In genomic region chr3:45182915-45183881, GRCh38 we compare ENCODE assay signal across 8 cellular contexts. TPM values are rescaled to one million over a fixed set of nuclear protein-coding genes. Genes with fewer than 3 reads are reported as not detected.
DNase-seq lines count a peak whose midpoint lies in the region; ATAC-seq, FAIRE-seq and TF ChIP-seq lines count a peak whose summit lies in the region.

No MANE protein-coding gene starts in this region.

- intact Hi-C loops in Caco-2 (cut with micrococcal nuclease; ENCODE audit: unreplicated experiment), result loop anchor here (1.0 kb wide), 1 partner anchor 17 kb away; no protein-coding TSS in a partner anchor

- peaks cover 4% of the 10 kb centered on the region for H3F3A ChIP-seq in neural progenitor cell (ENCODE audit: low read depth)

- H3K9me3 Mint-ChIP-seq in Caco-2 (ENCODE audit: unreplicated experiment) (no peaks in the 10 kb centered on the region), neural progenitor cell (no peaks in the 10 kb centered on the region)

- no peak for FAIRE-seq in D721Med (lab: Jason Lieb, UNC)

- no peaks in the 10 kb centered on the region for H3K27me3 ChIP-seq in Caco-2 (replicated peaks; ENCODE audit: control insufficient read depth, insufficient read depth, low read length)
- H3K27me3 ChIP-seq in MG63, result no peaks in the 10 kb centered on the region
- no peaks in the 10 kb centered on the region for H3K27me3 ChIP-seq in neural progenitor cell

- peak overlapping the region; percentile 36 for H2AFZ ChIP-seq in neural progenitor cell (replicated peaks)

- H3K9me3 ChIP-seq in Caco-2, result no peaks in the 10 kb centered on the region
- H3K9me3 ChIP-seq in MG63, result no peaks in the 10 kb centered on the region
- no peaks in the 10 kb centered on the region for H3K9me3 ChIP-seq in neural progenitor cell (ENCODE audit: low read depth)

- H3K36me3 Mint-ChIP-seq in Caco-2 (ENCODE audit: insufficient read depth, unreplicated experiment), result no peaks in the 10 kb centered on the region
- H3K36me3 Mint-ChIP-seq in neural progenitor cell, result no peaks in the 10 kb centered on the region

- peak overlapping the region; percentile 11 for H3K4me2 ChIP-seq in neural progenitor cell

- CTCF ChIA-PET in Caco-2 (lab: Charles Lee), result interaction anchor here (0.6 to 0.7 kb wide), 2 partner anchors 135 to 288 kb away, joined by 3 to 5 read pairs; no protein-coding TSS in a partner anchor

- BruUV-seq in Caco-2 (replicated peaks; lab: Mats Ljungman, UMichigan), result no TSS peak

- H4K20me1 ChIP-seq in neural progenitor cell (ENCODE audit: low read depth), result no peaks in the 10 kb centered on the region

- peaks cover 16% of the 10 kb centered on the region for H3K4me1 Mint-ChIP-seq in Caco-2 (ENCODE audit: low read depth, unreplicated experiment)
- peaks cover 21% of the 10 kb centered on the region for H3K4me1 Mint-ChIP-seq in neural progenitor cell

- no peak for ATAC-seq in HG03039 (IDR thresholded peaks at IDR 0.05; ENCODE audit: unreplicated experiment)
- no peak for ATAC-seq in HG03378 (IDR thresholded peaks at IDR 0.05; ENCODE audit: unreplicated experiment)

- peaks cover 12% of the 10 kb centered on the region for H3K4me1 ChIP-seq in Caco-2
- H3K4me1 ChIP-seq in neural progenitor cell, result no peaks in the 10 kb centered on the region

- peak overlapping the region; percentile 37 for H3K27ac Mint-ChIP-seq in Caco-2 (ENCODE audit: unreplicated experiment)
- peak overlapping the region; percentile 81 for H3K27ac Mint-ChIP-seq in neural progenitor cell

- no peaks in the 10 kb centered on the region for H3K36me3 ChIP-seq in Caco-2 (ENCODE audit: control insufficient read depth, insufficient read depth, low read length)
- no peaks in the 10 kb centered on the region for H3K36me3 ChIP-seq in MG63
- no peaks in the 10 kb centered on the region for H3K36me3 ChIP-seq in neural progenitor cell

- H3K27me3 Mint-ChIP-seq in Caco-2 (ENCODE audit: insufficient read depth, unreplicated experiment) (no peaks in the 10 kb centered on the region), neural progenitor cell (ENCODE audit: insufficient read depth, low read depth) (peaks cover 7% of the 10 kb centered on the region)

- H3K4me3 ChIP-seq in Caco-2 (ENCODE audit: low read depth, low read length), result no peak overlapping the region
- H3K4me3 ChIP-seq in MG63, result no peak overlapping the region
- H3K4me3 ChIP-seq in choroid plexus epithelial cell (ENCODE audit: low read depth, low read length), result no peak overlapping the region
- H3K4me3 ChIP-seq in neural progenitor cell, result no peak overlapping the region

- no peak overlapping the region for H3K27ac ChIP-seq in neural progenitor cell

- no peak for TF ChIP-seq CTCF in Caco-2 (IDR thresholded peaks at IDR 0.05; ENCODE audit: insufficient read depth in 1 of 2, low read depth in 1 of 2, low read length in 1 of 2, severe bottlenecking in 1 of 2, unreplicated experiment in 1 of 2)
- no peak for TF ChIP-seq CTCF in choroid plexus epithelial cell (conservative IDR thresholded peaks at IDR 0.05; ENCODE audit: low read depth, low read length)
- TF ChIP-seq CTCF in neural progenitor cell (IDR thresholded peaks at IDR 0.05), result no peak
- no peak for TF ChIP-seq CTCF in D721Med (IDR thresholded peaks at IDR 0.05; ENCODE audit: insufficient read depth, missing control alignments)

- H3K79me2 ChIP-seq in neural progenitor cell (ENCODE audit: low read depth), result no peaks in the 10 kb centered on the region

- POLR2A ChIA-PET in Caco-2 (lab: Charles Lee), result no interaction called here

- H3K4me3 Mint-ChIP-seq in Caco-2 (ENCODE audit: unreplicated experiment) (no peak overlapping the region), neural progenitor cell (peak overlapping the region; percentile 8)

- peak; percentile 62 to 67 for DNase-seq in Caco-2
- peak; percentile 65 for DNase-seq in MG63
- peak; percentile 88 for DNase-seq in choroid plexus epithelial cell (ENCODE audit: low read depth)
- DNase-seq in neural progenitor cell (ENCODE audit: low spot score), result peak; percentile 31
- no peak for DNase-seq in OCI-M2 (lab: John Stamatoyannopoulos, UW; ENCODE audit: unreplicated experiment)
- no peak for DNase-seq in D721Med (ENCODE audit: insufficient read length, low spot score)

- no peak overlapping the region for H3K9ac ChIP-seq in neural progenitor cell

RNA-seq across cellular contexts. Expression of gene CDCP1, which starts 37.0 kb away (rescaled TPM):
- total RNA-seq in Caco-2 (2022), result 22.5 and 25.0 TPM in 2 replicates
- total RNA-seq in MG63 (2014; rRNA removed; shearing (Covaris generic); ENCODE audit: low replicate concordance), result 0.03 and 1.3 TPM in 2 replicates
- 0.12 and 0.24 TPM in 2 replicates for total RNA-seq in neural progenitor cell (ENCODE audit: low replicate concordance)

RNA-seq across cellular contexts. Expression of gene TMEM158, which starts 42.9 kb away (rescaled TPM):
- total RNA-seq in Caco-2 (2022), result 0.70 and 0.82 TPM in 2 replicates
- total RNA-seq in MG63 (2014; rRNA removed; shearing (Covaris generic); ENCODE audit: low replicate concordance), result 13.5 and 17.0 TPM in 2 replicates
- total RNA-seq in neural progenitor cell (ENCODE audit: low replicate concordance), result 2.7 and 5.5 TPM in 2 replicates

Comparison
In these comparisons a context has a peak if more than half of its experiments do, and no peak if none do; other contexts are left out.
1. DNase-seq: peak in Caco-2 (2 of 2), MG63 (single experiment), choroid plexus epithelial cell (single experiment) and neural progenitor cell (single experiment); none in OCI-M2 (single experiment) and D721Med (single experiment).
2. RNA of gene CDCP1, which starts 37.0 kb away (total RNA-seq): 22.5 to 25.0 TPM in Caco-2; 0.12 to 0.24 TPM in neural progenitor cell and 0.03 to 1.3 TPM in MG63; every median in the first group is over 10 times any median in the second.